In genomic region chr1:145981299-145981600, GRCh38 we compare ENCODE assay signal across 1 cellular context.
A peak's percentile ranks its signal among the peaks of the same experiment; 100 is the strongest.
TF ChIP-seq lines count a peak whose summit lies in the region.

No MANE protein-coding gene starts in this region.

TF ChIP-seq in HepG2, 621 proteins besides CTCF, POLR2A, EP300 and RAD21:
- TF ChIP-seq MAFK (conservative IDR thresholded peaks at IDR 0.05 in 1 of 2, IDR thresholded peaks at IDR 0.05 in 1 of 2; ENCODE audit: low read length in 2 of 2), result no peak
- peak; percentile 53; the same call in 1 of the 2 replicates for TF ChIP-seq ZNF460 (CRISPR knock-in tag; IDR thresholded peaks at IDR 0.05; ENCODE audit: borderline replicate concordance)
- TF ChIP-seq ZBTB33 (CRISPR knock-in tag; IDR thresholded peaks at IDR 0.05), result peak; percentile 52; the same call in 1 of the 2 replicates
